In the genomic region with DNA sequence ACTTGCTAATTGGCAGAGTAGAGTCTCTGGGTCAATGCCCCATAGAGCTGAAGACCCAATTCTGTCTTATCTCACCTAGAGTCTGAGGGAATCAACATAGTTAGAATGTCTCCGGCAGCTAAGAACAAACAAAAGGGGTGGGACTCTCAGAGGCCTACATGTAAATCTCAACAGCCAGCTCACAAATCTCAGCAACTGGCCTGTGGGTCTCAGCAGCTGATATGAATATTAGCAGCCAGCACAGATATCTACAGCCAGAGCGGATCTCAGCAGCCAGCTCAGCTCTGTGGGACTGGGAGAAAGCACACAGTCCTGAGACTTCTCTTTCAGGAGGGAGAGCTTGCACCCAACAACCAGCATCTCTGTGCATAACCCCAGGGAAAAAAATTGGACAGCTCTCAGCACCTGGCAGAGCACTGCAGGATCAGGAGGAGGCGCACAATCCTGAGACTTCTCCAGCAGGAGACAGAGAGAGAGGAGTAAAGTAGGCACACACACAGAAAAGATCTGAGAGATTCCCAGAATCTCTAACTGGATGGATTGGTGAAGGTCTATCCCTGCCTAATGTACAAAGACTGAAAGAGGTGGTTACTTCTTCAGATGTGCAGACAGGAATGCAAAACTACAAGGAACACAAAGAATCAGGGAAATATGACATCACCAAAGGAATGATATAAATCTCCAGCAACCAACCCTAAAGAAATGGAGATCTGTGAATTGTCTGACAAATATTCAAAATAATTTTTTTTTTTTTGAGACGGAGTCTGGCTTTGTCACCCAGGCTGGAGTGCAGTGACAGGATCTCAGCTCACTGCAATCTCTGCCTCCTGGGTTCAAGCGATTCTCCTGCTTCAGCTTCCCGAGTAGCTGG, we compare ENCODE assay signal across 19 cellular contexts. TPM values are rescaled to one million over a fixed set of nuclear protein-coding genes. Genes with fewer than 3 reads are reported as not detected.
DNase-seq lines count a peak whose midpoint lies in the region; ATAC-seq and TF ChIP-seq lines count a peak whose summit lies in the region.
"Had no signal": no experiment of that assay in that cellular context is flagged by ENCODE, and none has a peak within 500 bp of the region (broad histone marks: within the 10 kb centered on the region; RNA-seq: fewer than 3 reads in every experiment).

No MANE protein-coding gene starts in this region.

- H3K79me2 ChIP-seq in H9 (ENCODE audit: insufficient read depth, low read length) = no peaks in the 10 kb centered on the region

- H2BK120ac ChIP-seq in H9 (ENCODE audit: low read depth, low read length, poor library complexity, severe bottlenecking) = no peak overlapping the region

- H3K4me2 ChIP-seq in H9 (ENCODE audit: insufficient read depth, insufficient read length, low read length) = no peak overlapping the region
- H3K4me2 ChIP-seq: A549, BLaER1 had no signal

- H3K27ac Mint-ChIP-seq in Caco-2 (ENCODE audit: unreplicated experiment) = peak overlapping the region; percentile 70
- peak overlapping the region in 1 of 3 experiments; percentile 53; a peak in 1 of 7 replicates for H3K27ac Mint-ChIP-seq in H9
- H3K27ac Mint-ChIP-seq in endodermal cell = peak overlapping the region; percentile 76
- peak overlapping the region; percentile 1 for H3K27ac Mint-ChIP-seq in mesothelial cell of epicardium
- H3K27ac Mint-ChIP-seq in activated CD8-positive, alpha-beta memory T cell treated with anti-CD3 and anti-CD28 coated beads, Interleukin-2, amount 10 ng/mL, durations not matched to agents 7 days and 5 days = no peak overlapping the region
- H3K27ac Mint-ChIP-seq: CD4-positive, alpha-beta memory T cell had no signal

- no peaks in the 10 kb centered on the region for H3K36me3 ChIP-seq in Caco-2 (ENCODE audit: control insufficient read depth, insufficient read depth, low read length)
- H3K36me3 ChIP-seq in endodermal cell (ENCODE audit: control insufficient read depth, insufficient read depth, low read length) = no peaks in the 10 kb centered on the region
- H3K36me3 ChIP-seq: BLaER1, HAP-1, Peyer's patch, SJSA1 had no signal

- H3K4me3 Mint-ChIP-seq in Caco-2 (ENCODE audit: unreplicated experiment) = peak overlapping the region; percentile 12
- no peak overlapping the region for H3K4me3 Mint-ChIP-seq in H9
- no peak overlapping the region for H3K4me3 Mint-ChIP-seq in endodermal cell
- no peak overlapping the region for H3K4me3 Mint-ChIP-seq in mesothelial cell of epicardium
- H3K4me3 Mint-ChIP-seq in activated CD8-positive, alpha-beta memory T cell treated with anti-CD3 and anti-CD28 coated beads, Interleukin-2, amount 10 ng/mL, durations not matched to agents 7 days and 5 days = no peak overlapping the region
- H3K4me3 Mint-ChIP-seq: CD4-positive, alpha-beta memory T cell had no signal

- H2BK20ac ChIP-seq in H9 (ENCODE audit: low read depth, low read length, poor library complexity, severe bottlenecking) = no peak overlapping the region

- H3K4me3 ChIP-seq in Caco-2 (ENCODE audit: low read depth, low read length) = no peak overlapping the region
- H3K4me3 ChIP-seq in endodermal cell (ENCODE audit: low read length) = peak overlapping the region; percentile 66
- H3K4me3 ChIP-seq: A549, BLaER1, HAP-1, Peyer's patch, SJSA1 had no signal

- no peak overlapping the region for H3T11ph ChIP-seq in H9 (ENCODE audit: low read length)

- H3K9me3 Mint-ChIP-seq in Caco-2 (ENCODE audit: unreplicated experiment) (no peaks in the 10 kb centered on the region), H9 (no peaks in the 10 kb centered on the region; a peak in 2 of 5 replicates), endodermal cell (no peaks in the 10 kb centered on the region), mesothelial cell of epicardium (no peaks in the 10 kb centered on the region)
- no peaks in the 10 kb centered on the region for H3K9me3 Mint-ChIP-seq in activated CD8-positive, alpha-beta memory T cell treated with anti-CD3 and anti-CD28 coated beads, Interleukin-2, amount 10 ng/mL, durations not matched to agents 7 days and 5 days (ENCODE audit: low read depth)

- no peak overlapping the region for H3K56ac ChIP-seq in H9 (ENCODE audit: insufficient read length, low read depth, low read length)

- ATAC-seq in activated CD8-positive, alpha-beta memory T cell treated with anti-CD3 and anti-CD28 coated beads, Interleukin-2, amount 10 ng/mL, durations not matched to agents 7 days and 5 days = no peak
- ATAC-seq in GM21515 (IDR thresholded peaks at IDR 0.05; ENCODE audit: unreplicated experiment) = no peak

- no peak overlapping the region for H4K8ac ChIP-seq in H9 (replicated peaks; ENCODE audit: insufficient read length, low read depth, low read length)

- no peak overlapping the region for H4K91ac ChIP-seq in H9 (ENCODE audit: insufficient read length, low read depth, low read length)

- H3K4me1 ChIP-seq in Caco-2 = peaks cover 30% of the 10 kb centered on the region
- no peaks in the 10 kb centered on the region for H3K4me1 ChIP-seq in H9 (ENCODE audit: insufficient read depth, low read length)
- no peaks in the 10 kb centered on the region for H3K4me1 ChIP-seq in endodermal cell (ENCODE audit: control insufficient read depth, insufficient read depth, low read length)

- H3K36me3 Mint-ChIP-seq in Caco-2 (ENCODE audit: insufficient read depth, unreplicated experiment) (peaks cover 6% of the 10 kb centered on the region), H9 (ENCODE audit: insufficient read depth in 1 of 3, low read depth in 3 of 3) (no peaks in the 10 kb centered on the region), endodermal cell (ENCODE audit: low read depth) (no peaks in the 10 kb centered on the region), mesothelial cell of epicardium (no peaks in the 10 kb centered on the region)
- H3K36me3 Mint-ChIP-seq in activated CD8-positive, alpha-beta memory T cell treated with anti-CD3 and anti-CD28 coated beads, Interleukin-2, amount 10 ng/mL, durations not matched to agents 7 days and 5 days = no peaks in the 10 kb centered on the region
- H3K36me3 Mint-ChIP-seq: CD4-positive, alpha-beta memory T cell had no signal

- H2AFZ ChIP-seq in H9 (ENCODE audit: low read length) = peak overlapping the region; percentile 25

- POLR2A ChIA-PET in Caco-2 (lab: Charles Lee) = interaction anchor here (0.8 to 1.2 kb wide), 2 partner anchors 30 to 177 kb away, joined by 5 to 10 read pairs; a partner anchor contains a TSS

- H3K27ac ChIP-seq in H9 (ENCODE audit: insufficient read length, low read depth, low read length) (no peak overlapping the region), endodermal cell (ENCODE audit: low read depth, low read length) (no peak overlapping the region)
- H3K27ac ChIP-seq: A549, BLaER1, Peyer's patch, SJSA1 had no signal

- peaks cover 18% of the 10 kb centered on the region for H3K4me1 Mint-ChIP-seq in Caco-2 (ENCODE audit: low read depth, unreplicated experiment)
- H3K4me1 Mint-ChIP-seq in H9 = peaks cover 13 to 15% of the 10 kb centered on the region in 2 experiments
- peaks cover 20% of the 10 kb centered on the region for H3K4me1 Mint-ChIP-seq in endodermal cell
- H3K4me1 Mint-ChIP-seq in mesothelial cell of epicardium = peaks cover 11% of the 10 kb centered on the region
- peaks cover 3% of the 10 kb centered on the region for H3K4me1 Mint-ChIP-seq in activated CD8-positive, alpha-beta memory T cell treated with anti-CD3 and anti-CD28 coated beads, Interleukin-2, amount 10 ng/mL, durations not matched to agents 7 days and 5 days

- no peak overlapping the region for H2BK15ac ChIP-seq in H9 (ENCODE audit: low read depth, low read length)

- H2BK12ac ChIP-seq in H9 (ENCODE audit: insufficient read length, low read depth, low read length) = no peak overlapping the region

- H3K14ac ChIP-seq in H9 (ENCODE audit: insufficient read depth, low read length) = no peak overlapping the region

- no peaks in the 10 kb centered on the region for H3K27me3 Mint-ChIP-seq in Caco-2 (ENCODE audit: insufficient read depth, unreplicated experiment)
- H3K27me3 Mint-ChIP-seq in H9 (ENCODE audit: low read depth) = peaks cover 16% of the 10 kb centered on the region
- peaks cover 88% of the 10 kb centered on the region for H3K27me3 Mint-ChIP-seq in endodermal cell (ENCODE audit: insufficient read depth)
- peaks cover 13% of the 10 kb centered on the region for H3K27me3 Mint-ChIP-seq in mesothelial cell of epicardium (ENCODE audit: low read depth)
- peaks cover 13% of the 10 kb centered on the region for H3K27me3 Mint-ChIP-seq in activated CD8-positive, alpha-beta memory T cell treated with anti-CD3 and anti-CD28 coated beads, Interleukin-2, amount 10 ng/mL, durations not matched to agents 7 days and 5 days

- BruUV-seq in Caco-2 (replicated peaks; lab: Mats Ljungman, UMichigan) = no TSS peak

- no peak overlapping the region for H3K18ac ChIP-seq in H9 (ENCODE audit: insufficient read length, low read depth, low read length)

- WGBS in H9 (ENCODE audit: extremely low coverage, insufficient read length, low lambda C conversion rate) = no CpG with 5 or more reads among the region's 6 CpGs
- WGBS in endodermal cell (ENCODE audit: insufficient coverage in 1 of 2, insufficient read length in 1 of 2), 2 experiments = 61 to 64% methylated on average over 4 to 6 of the region's 6 CpGs

- H2AK5ac ChIP-seq in H9 (ENCODE audit: insufficient read length, low read length) = no peak overlapping the region

- no peak overlapping the region for H2BK5ac ChIP-seq in H9 (ENCODE audit: insufficient read length, low read length)

- no peaks in the 10 kb centered on the region for H3K9me3 ChIP-seq in Caco-2
- H3K9me3 ChIP-seq in H9 (ENCODE audit: control insufficient read depth, low read depth, low read length) = no peaks in the 10 kb centered on the region
- H3K9me3 ChIP-seq in endodermal cell (ENCODE audit: control insufficient read depth, low read length) = no peaks in the 10 kb centered on the region
- H3K9me3 ChIP-seq: A549, BLaER1, HAP-1, Peyer's patch, SJSA1 had no signal

- TF ChIP-seq CTCF in Caco-2 (IDR thresholded peaks at IDR 0.05; ENCODE audit: insufficient read depth in 1 of 2, low read depth in 1 of 2, low read length in 1 of 2, severe bottlenecking in 1 of 2, unreplicated experiment in 1 of 2) = no peak
- no peak for TF ChIP-seq CTCF in H9 (conservative IDR thresholded peaks at IDR 0.05)
- no peak for TF ChIP-seq CTCF in endodermal cell (conservative IDR thresholded peaks at IDR 0.05)
- no peak for TF ChIP-seq CTCF in mesothelial cell of epicardium (IDR thresholded peaks at IDR 0.05; ENCODE audit: unreplicated experiment)

- H3K27me3 ChIP-seq in Caco-2 (replicated peaks; ENCODE audit: control insufficient read depth, insufficient read depth, low read length) = no peaks in the 10 kb centered on the region
- no peaks in the 10 kb centered on the region; the same call in 1 of the 2 replicates for H3K27me3 ChIP-seq in H9 (ENCODE audit: insufficient read depth, low read length)
- peaks cover 45% of the 10 kb centered on the region for H3K27me3 ChIP-seq in endodermal cell (ENCODE audit: control insufficient read depth, insufficient read depth, low read length, poor library complexity, severe bottlenecking)
- H3K27me3 ChIP-seq: Peyer's patch, SJSA1 had no signal

- intact Hi-C loops in Caco-2 (cut with micrococcal nuclease; ENCODE audit: unreplicated experiment) = loop anchor here (1.0 to 2.0 kb wide), 5 partner anchors 20 to 812 kb away; a partner anchor contains a TSS

- H3K4ac ChIP-seq in H9 (ENCODE audit: low read depth, low read length) = no peak overlapping the region

- H3K79me1 ChIP-seq in H9 (ENCODE audit: insufficient read depth, low read depth, low read length, poor library complexity, severe bottlenecking) = no peaks in the 10 kb centered on the region

- H4K5ac ChIP-seq in H9 (ENCODE audit: insufficient read length, low read depth, low read length) = no peak overlapping the region

- H3K23ac ChIP-seq in H9 (ENCODE audit: insufficient read length, low read depth, low read length) = no peak overlapping the region

- no peak overlapping the region for H3K9ac ChIP-seq in H9 (ENCODE audit: extremely low read depth, insufficient read length, low read length)
- peak overlapping the region; percentile 42 for H3K9ac ChIP-seq in endodermal cell (ENCODE audit: extremely low read depth, low read length, poor library complexity, severe bottlenecking)
- H3K9ac ChIP-seq: BLaER1 had no signal

- DNase-seq in Caco-2 (peak; percentile 79 to 83), H9 (no peak), endodermal cell (peak; percentile 81), mesothelial cell of epicardium (ENCODE audit: low spot score in 2 of 2, unreplicated experiment in 2 of 2) (no peak), 8988T (no peak)
- DNase-seq in activated CD8-positive, alpha-beta memory T cell treated with anti-CD3 and anti-CD28 coated beads, Interleukin-2, amount 10 ng/mL, durations not matched to agents 7 days and 5 days = no peak
- DNase-seq: CD4-positive, alpha-beta memory T cell; DMS53; EL; NCI-H1105; NCI-H2081 treated with DMSO at 0.1 percent for 48 hours; NCI-H446 treated with DMSO at 0.1 percent for 48 hours; NCI-H69; Peyer's patch had no signal

- H4K20me1 ChIP-seq in H9 (ENCODE audit: control insufficient read depth, insufficient read depth, insufficient read length) = no peaks in the 10 kb centered on the region
- H4K20me1 ChIP-seq: BLaER1 had no signal

- no peaks in the 10 kb centered on the region for H3K23me2 ChIP-seq in H9 (ENCODE audit: insufficient read length, low read depth, low read length, poor library complexity, severe bottlenecking)

- CTCF ChIA-PET in Caco-2 (lab: Charles Lee) = interaction anchor here (0.6 to 1.2 kb wide), 3 partner anchors 13 to 1105 kb away, joined by 3 to 4 read pairs (median 3); no protein-coding TSS in a partner anchor
- CTCF ChIA-PET in activated CD8-positive, alpha-beta memory T cell treated with anti-CD3 and anti-CD28 coated beads, Interleukin-2, amount 10 ng/mL, durations not matched to agents 7 days and 5 days (lab: Charles Lee) = no interaction called here

RNA-seq across cellular contexts. Expression of a gene that starts 29.2 kb away (rescaled TPM):
- total RNA-seq in Caco-2 (2022) = 4.9 and 7.2 TPM in 2 replicates
- total RNA-seq in H9 (2021) = 6.2 and 7.1 TPM in 2 replicates
- total RNA-seq in endodermal cell = 1 to 10 TPM; 1.9 to 2.6 TPM
- polyA plus RNA-seq in endodermal cell (2013, experiment 1 of 2) = 1.9 TPM
- 1.4 TPM for polyA plus RNA-seq in endodermal cell (2013, experiment 2 of 2)
- total RNA-seq in mesothelial cell of epicardium = 14.7 to 18.0 TPM (median 17.0 TPM) in 3 replicates
- total RNA-seq in activated CD8-positive, alpha-beta memory T cell treated with anti-CD3 and anti-CD28 coated beads, Interleukin-2, amount 10 ng/mL, durations not matched to agents 7 days and 5 days = 1 to 10 TPM in 1 of 2 experiments, under 1 TPM in 1; 0.53 to 1.5 TPM
- polyA plus RNA-seq: CD4-positive, alpha-beta memory T cell had no signal

Comparison
In these comparisons a context has a peak if more than half of its experiments do, and no peak if none do; other contexts are left out.
1. DNase-seq: peak in Caco-2 (2 of 2) and endodermal cell (single experiment); none in H9 (single experiment), mesothelial cell of epicardium (0 of 2), activated CD8-positive, alpha-beta memory T cell treated with anti-CD3 and anti-CD28 coated beads, Interleukin-2, amount 10 ng/mL, durations not matched to agents 7 days and 5 days (single experiment) and 8988T (single experiment).